Comparison of ENCODE assay signal across 23 cellular contexts in the genomic region with DNA sequence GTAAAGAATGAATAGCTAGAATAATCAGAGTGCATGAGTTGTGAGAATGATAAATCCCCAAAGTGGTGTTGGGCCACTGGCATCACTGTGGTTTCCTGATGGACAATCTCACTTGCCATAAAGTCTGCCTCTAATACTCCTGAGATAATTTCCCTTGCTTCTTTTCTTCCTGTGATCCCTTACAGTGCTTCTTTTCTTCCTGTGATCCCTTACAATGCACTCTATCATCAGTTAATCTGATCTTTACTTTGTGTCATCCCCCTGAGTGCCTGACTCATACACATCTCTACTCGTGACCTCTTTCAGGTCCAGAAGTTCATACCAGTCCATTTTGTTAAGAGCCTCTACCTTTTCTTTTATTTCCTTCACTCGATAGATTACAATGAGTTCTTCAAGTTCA.
A peak's percentile ranks its signal among the peaks of the same experiment; 100 is the strongest.
DNase-seq lines count a peak whose midpoint lies in the region; ATAC-seq, FAIRE-seq and TF ChIP-seq lines count a peak whose summit lies in the region.
"Had no signal": no experiment of that assay in that cellular context is flagged by ENCODE, and none has a peak within 500 bp of the region (broad histone marks: within the 10 kb centered on the region; RNA-seq: fewer than 3 reads in every experiment).

No MANE protein-coding gene starts in this region.

- H3K23me2 ChIP-seq in H1 (ENCODE audit: low read depth, low read length): no peaks in the 10 kb centered on the region

- H2BK20ac ChIP-seq in H1 (ENCODE audit: low read length): 0 out of 2 replicates have a peak overlapping the region, but pooled peaks have one; percentile 51

- no peak for ATAC-seq in heart right ventricle
- ATAC-seq: CD8-positive, alpha-beta T cell; Panc1; Right ventricle myocardium inferior had no signal

- H2BK15ac ChIP-seq in H1 (ENCODE audit: low read length): no peak overlapping the region

- H4K5ac ChIP-seq in H1 (ENCODE audit: insufficient read length, low read depth, low read length): no peak overlapping the region

- H3K4me3 ChIP-seq in H1 (ENCODE audit: extremely low read depth in 1 of 4, insufficient read depth in 2 of 4, low read depth in 3 of 4, low read length in 4 of 4) (no peak overlapping the region), heart right ventricle (no peak overlapping the region)
- H3K4me3 ChIP-seq: MG63, SK-N-MC had no signal

- H4K8ac ChIP-seq in H1 (ENCODE audit: extremely low read depth, insufficient read depth, low read length): no peak overlapping the region

- H2AFZ ChIP-seq in H1 (ENCODE audit: low read length): no peak overlapping the region

- CTCF ChIA-PET in H1 (lab: Charles Lee; ENCODE audit: partially characterized antibody): no interaction called here

- H3K56ac ChIP-seq in H1 (replicated peaks; ENCODE audit: insufficient read length, low read depth, low read length): no peak overlapping the region

- H3K4ac ChIP-seq in H1 (replicated peaks; ENCODE audit: insufficient read length, low read depth, low read length): no peak overlapping the region

- no peak overlapping the region for H3K18ac ChIP-seq in H1 (ENCODE audit: extremely low read depth, low read length)

- FAIRE-seq in H1 (lab: Jason Lieb, UNC): no peak
- no peak for FAIRE-seq in urothelium cell line (lab: Jason Lieb, UNC)

- H3K79me2 ChIP-seq in H1 (ENCODE audit: control insufficient read depth in 1 of 2, insufficient read depth in 2 of 2, low read length in 2 of 2): no peaks in the 10 kb centered on the region

- POLR2A ChIA-PET in H1 (lab: Charles Lee; ENCODE audit: partially characterized antibody): no interaction called here

- H2BK12ac ChIP-seq in H1 (ENCODE audit: low read depth, low read length): peak overlapping the region; percentile 78; the same call in 1 of the 2 replicates

- TF ChIP-seq POLR2A in H1 (IDR thresholded peaks at IDR 0.05; ENCODE audit: control extremely low read depth in 1 of 2, low read depth in 2 of 2, low read length in 2 of 2): no peak

- no peak overlapping the region for H3K14ac ChIP-seq in H1 (ENCODE audit: insufficient read length)

- no peak overlapping the region for H3K27ac ChIP-seq in H1 (ENCODE audit: low read depth, low read length)
- no peak overlapping the region for H3K27ac ChIP-seq in heart right ventricle
- H3K27ac ChIP-seq: SK-N-MC had no signal

- intact Hi-C loops in heart right ventricle (cut with DNase I): loop anchor here in 1 of 10 donors (10.0 kb wide), 1 partner anchor 57 kb away; no protein-coding TSS in a partner anchor

- H3K36me3 ChIP-seq in H1 (ENCODE audit: control insufficient read depth in 2 of 4, insufficient read depth in 4 of 4, low read length in 3 of 4): peaks cover 0 to 7% (median 0%) of the 10 kb centered on the region in 4 experiments; a peak in 3 of 8 replicates
- H3K36me3 ChIP-seq in heart right ventricle: no peaks in the 10 kb centered on the region
- H3K36me3 ChIP-seq: MG63 had no signal

- H2AK5ac ChIP-seq in H1 (ENCODE audit: low read depth, low read length): no peak overlapping the region

- DNase-seq in ELR (ENCODE audit: low read depth): peak; percentile 19
- peak; percentile 91 for DNase-seq in HT1080 (ENCODE audit: low read depth)
- DNase-seq in H1 (ENCODE audit: low read depth in 1 of 2, low spot score in 2 of 2): no peak
- peak; percentile 17 for DNase-seq in urothelium cell line (ENCODE audit: low spot score)
- no peak for DNase-seq in inferior parietal cortex (ENCODE audit: extremely low spot score)
- DNase-seq in midbrain (lab: John Stamatoyannopoulos, UW): no peak
- no peak for DNase-seq in heart right ventricle
- DNase-seq: AML-193; C1 segment of cervical spinal cord; CD8-positive, alpha-beta T cell; EL; HCEC 1CT; Karpas-422; MG63; NCI-H1417; NCI-H1694 treated with DMSO at 0.1 percent for 48 hours; NCI-H2081 treated with DMSO at 0.1 percent for 48 hours; NCI-H2171 treated with DMSO at 0.1 percent for 48 hours; NCI-H524 treated with DMSO at 0.1 percent for 48 hours; NCI-H82 had no signal

- no peak overlapping the region for H3K9ac ChIP-seq in H1 (replicated peaks in 1 of 4; ENCODE audit: extremely low read depth in 1 of 4, low read depth in 3 of 4, low read length in 3 of 4)

- no peak overlapping the region for H3K4me2 ChIP-seq in H1 (ENCODE audit: insufficient read depth in 1 of 2, low read depth in 2 of 2, low read length in 2 of 2)

- no peak for TF ChIP-seq RAD21 in H1 (IDR thresholded peaks at IDR 0.05 in 1 of 2, conservative IDR thresholded peaks at IDR 0.05 in 1 of 2; ENCODE audit: low read depth in 2 of 2, low read length in 2 of 2)

- peak overlapping the region; percentile 3 for H4K91ac ChIP-seq in H1 (replicated peaks; ENCODE audit: insufficient read length, low read length)

- H4K20me1 ChIP-seq in H1 (replicated peaks in 1 of 2; ENCODE audit: control insufficient read depth in 1 of 2, insufficient read depth in 2 of 2, low read length in 2 of 2): no peaks in the 10 kb centered on the region

- TF ChIP-seq CTCF in H1 (IDR thresholded peaks at IDR 0.05; ENCODE audit: control extremely low read depth in 1 of 3, insufficient read depth in 1 of 3, low read depth in 1 of 3, low read length in 3 of 3): no peak
- TF ChIP-seq CTCF in heart right ventricle (IDR thresholded peaks at IDR 0.05): no peak

- WGBS in H1 (ENCODE audit: extremely low coverage in 1 of 2, insufficient coverage in 1 of 2, insufficient read length in 1 of 2, insufficient replicate concordance in 2 of 2, low coverage in 1 of 2, low lambda C conversion rate in 2 of 2, missing lambda C conversion rate in 1 of 2), 2 experiments: 92% methylated on average over 2 of the region's 2 CpGs; no CpG with 5 or more reads in 1 of the 2 experiments
- 71 to 77% methylated on average over 2 of the region's 2 CpGs for WGBS in heart right ventricle, 2 donors

- no peak overlapping the region for H2BK120ac ChIP-seq in H1 (replicated peaks; ENCODE audit: low read depth, low read length)

- no peak for TF ChIP-seq EP300 in H1 (IDR thresholded peaks at IDR 0.05; ENCODE audit: borderline replicate concordance in 1 of 2, low read depth in 2 of 2, low read length in 2 of 2)

- H3K27me3 ChIP-seq in H1 (replicated peaks in 1 of 4; ENCODE audit: control insufficient read depth in 3 of 4, extremely low read depth in 1 of 4, insufficient read depth in 3 of 4, low read length in 3 of 4) (peaks cover 0 to 1% (median 0%) of the 10 kb centered on the region in 4 experiments; a peak in 1 of 7 replicates), heart right ventricle (no peaks in the 10 kb centered on the region)
- H3K27me3 ChIP-seq: MG63 had no signal

- H3K23ac ChIP-seq in H1 (ENCODE audit: insufficient read length): no peak overlapping the region

- H2BK5ac ChIP-seq in H1 (ENCODE audit: low read depth, low read length): no peak overlapping the region; the same call in 1 of the 2 replicates

- H3K4me1 ChIP-seq in H1 (replicated peaks in 1 of 4; ENCODE audit: control insufficient read depth in 3 of 4, insufficient read depth in 4 of 4, low read length in 3 of 4) (no peaks in the 10 kb centered on the region), heart right ventricle (no peaks in the 10 kb centered on the region)

- no peaks in the 10 kb centered on the region for H3K79me1 ChIP-seq in H1 (ENCODE audit: low read depth, low read length)

- peaks cover 8 to 9% of the 10 kb centered on the region in 2 experiments for H3K9me3 ChIP-seq in H1 (ENCODE audit: insufficient read depth in 2 of 2, low read depth in 1 of 2, low read length in 1 of 2)
- no peaks in the 10 kb centered on the region for H3K9me3 ChIP-seq in heart right ventricle
- H3K9me3 ChIP-seq: MG63 had no signal

TF ChIP-seq in H1, 55 proteins besides CTCF, POLR2A, EP300 and RAD21:
- no peak for TF ChIP-seq ASH2L (IDR thresholded peaks at IDR 0.05; ENCODE audit: low read length)
- TF ChIP-seq, protein P1, sequence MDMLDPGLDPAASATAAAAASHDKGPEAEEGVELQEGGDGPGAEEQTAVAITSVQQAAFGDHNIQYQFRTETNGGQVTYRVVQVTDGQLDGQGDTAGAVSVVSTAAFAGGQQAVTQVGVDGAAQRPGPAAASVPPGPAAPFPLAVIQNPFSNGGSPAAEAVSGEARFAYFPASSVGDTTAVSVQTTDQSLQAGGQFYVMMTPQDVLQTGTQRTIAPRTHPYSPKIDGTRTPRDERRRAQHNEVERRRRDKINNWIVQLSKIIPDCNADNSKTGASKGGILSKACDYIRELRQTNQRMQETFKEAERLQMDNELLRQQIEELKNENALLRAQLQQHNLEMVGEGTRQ (IDR thresholded peaks at IDR 0.05; ENCODE audit: low read length): no peak
- TF ChIP-seq FOSL1 (IDR thresholded peaks at IDR 0.05; ENCODE audit: insufficient read depth, low read depth, low read length): no peak
- no peak for TF ChIP-seq SAP30 (IDR thresholded peaks at IDR 0.05; ENCODE audit: insufficient read depth, insufficient replicate concordance, low read length)
- no peak for TF ChIP-seq TBP (IDR thresholded peaks at IDR 0.05; ENCODE audit: low read depth, low read length)
- no peak for TF ChIP-seq KDM5A (IDR thresholded peaks at IDR 0.05; ENCODE audit: low read length)
- TF ChIP-seq, protein P2, sequence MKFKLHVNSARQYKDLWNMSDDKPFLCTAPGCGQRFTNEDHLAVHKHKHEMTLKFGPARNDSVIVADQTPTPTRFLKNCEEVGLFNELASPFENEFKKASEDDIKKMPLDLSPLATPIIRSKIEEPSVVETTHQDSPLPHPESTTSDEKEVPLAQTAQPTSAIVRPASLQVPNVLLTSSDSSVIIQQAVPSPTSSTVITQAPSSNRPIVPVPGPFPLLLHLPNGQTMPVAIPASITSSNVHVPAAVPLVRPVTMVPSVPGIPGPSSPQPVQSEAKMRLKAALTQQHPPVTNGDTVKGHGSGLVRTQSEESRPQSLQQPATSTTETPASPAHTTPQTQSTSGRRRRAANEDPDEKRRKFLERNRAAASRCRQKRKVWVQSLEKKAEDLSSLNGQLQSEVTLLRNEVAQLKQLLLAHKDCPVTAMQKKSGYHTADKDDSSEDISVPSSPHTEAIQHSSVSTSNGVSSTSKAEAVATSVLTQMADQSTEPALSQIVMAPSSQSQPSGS (IDR thresholded peaks at IDR 0.05; ENCODE audit: low read length): no peak
- TF ChIP-seq RBBP5 (IDR thresholded peaks at IDR 0.05; ENCODE audit: borderline replicate concordance, low read depth, low read length): no peak
- no peak for TF ChIP-seq YY1 (IDR thresholded peaks at IDR 0.05; ENCODE audit: low read depth, low read length)
- TF ChIP-seq KDM4A (IDR thresholded peaks at IDR 0.05; ENCODE audit: low read depth, low read length, severe bottlenecking): no peak
- TF ChIP-seq HDAC2 (IDR thresholded peaks at IDR 0.05; ENCODE audit: borderline replicate concordance in 1 of 2, low read depth in 2 of 2, low read length in 2 of 2): no peak
- no peak for TF ChIP-seq JUN (IDR thresholded peaks at IDR 0.05; ENCODE audit: low read depth, low read length)
- no peak for TF ChIP-seq NRF1 (IDR thresholded peaks at IDR 0.05; ENCODE audit: low read depth, low read length)
- no peak for TF ChIP-seq POLR2AphosphoS5 (IDR thresholded peaks at IDR 0.05; ENCODE audit: low read depth, low read length)
- no peak for TF ChIP-seq EZH2 (IDR thresholded peaks at IDR 0.05; ENCODE audit: low read depth, low read length, severe bottlenecking)
- no peak for TF ChIP-seq HDAC6 (IDR thresholded peaks at IDR 0.05; ENCODE audit: low read depth, low read length)
- no peak for TF ChIP-seq CHD2 (IDR thresholded peaks at IDR 0.05; ENCODE audit: low read length)

Comparison
In these comparisons a context has a peak if more than half of its experiments do, and no peak if none do; other contexts are left out.
1. DNase-seq: peak in ELR (single experiment), HT1080 (single experiment) and urothelium cell line (single experiment); none in H1 (0 of 2), inferior parietal cortex (single experiment), midbrain (single experiment) and heart right ventricle (0 of 2).